Comparison of ENCODE assay signal across 12 cellular contexts in genomic region chr22:24550902-24551229, GRCh38. TPM values are rescaled to one million over a fixed set of nuclear protein-coding genes. Genes with fewer than 3 reads are reported as not detected.
DNase-seq lines count a peak whose midpoint lies in the region; ATAC-seq and TF ChIP-seq lines count a peak whose summit lies in the region.
"Had no signal": no experiment of that assay in that cellular context is flagged by ENCODE, and none has a peak within 500 bp of the region (broad histone marks: within the 10 kb centered on the region; RNA-seq: fewer than 3 reads in every experiment).

No MANE protein-coding gene starts in this region.

- POLR2A ChIA-PET in OCI-LY7 (lab: Charles Lee), result interaction anchor here (0.6 kb wide), 1 partner anchor 311 kb away, joined by 3 read pairs; no protein-coding TSS in a partner anchor

- intact Hi-C loops in heart left ventricle (cut with DNase I) (no loop called here), Right ventricle myocardium inferior (cut with DNase I) (no loop called here), OCI-LY7 (cut with micrococcal nuclease; ENCODE audit: unreplicated experiment) (no loop called here), stomach (cut with DNase I; ENCODE audit: low total_unique reads) (no loop called here), head of caudate nucleus (cut with DNase I) (loop anchor here (10.0 kb wide), 2 partner anchors 204 to 276 kb away; partner anchors contain the start of gene SPECC1L)

- TF ChIP-seq POLR2A in heart left ventricle (IDR thresholded peaks at IDR 0.05) (no peak), stomach (IDR thresholded peaks at IDR 0.05) (no peak)

- TF ChIP-seq CTCF in heart left ventricle (IDR thresholded peaks at IDR 0.05), result no peak
- TF ChIP-seq CTCF in OCI-LY7 (conservative IDR thresholded peaks at IDR 0.05; ENCODE audit: low read length), result no peak
- no peak for TF ChIP-seq CTCF in liver (IDR thresholded peaks at IDR 0.05; ENCODE audit: low read depth, low read length, missing input control)
- no peak for TF ChIP-seq CTCF in stomach (IDR thresholded peaks at IDR 0.05)

- peaks cover 0 to 63% (median 49%) of the 10 kb centered on the region in 12 donors for H3K4me1 ChIP-seq in heart left ventricle
- peaks cover 32% of the 10 kb centered on the region for H3K4me1 ChIP-seq in OCI-LY7 (ENCODE audit: insufficient read depth, low read length, poor library complexity, severe bottlenecking)
- H3K4me1 ChIP-seq in liver (ENCODE audit: control insufficient read depth in 4 of 4, insufficient read depth in 4 of 4, low read length in 3 of 4), result peaks cover 15 to 72% (median 47%) of the 10 kb centered on the region in 4 donors
- H3K4me1 ChIP-seq in stomach, result peaks cover 50 to 76% (median 62%) of the 10 kb centered on the region in 4 donors

- H3K27me3 ChIP-seq in heart left ventricle (no peaks in the 10 kb centered on the region), liver (ENCODE audit: control insufficient read depth in 4 of 4, insufficient read depth in 4 of 4, low read length in 3 of 4) (no peaks in the 10 kb centered on the region), stomach (no peaks in the 10 kb centered on the region)

- ATAC-seq in heart left ventricle (no peak), Right ventricle myocardium inferior (no peak), HG03571 (IDR thresholded peaks at IDR 0.05; ENCODE audit: unreplicated experiment) (no peak)

- H2AFZ ChIP-seq in OCI-LY7 (ENCODE audit: low read length), result no peak overlapping the region

- no peak for DNase-seq in heart left ventricle
- no peak for DNase-seq in Right ventricle myocardium inferior (ENCODE audit: missing footprints)
- DNase-seq in OCI-LY7 (ENCODE audit: low spot score), result peak; percentile 22
- DNase-seq in stomach, result no peak
- DNase-seq in head of caudate nucleus, result no peak
- no peak for DNase-seq in epidermal melanocyte (ENCODE audit: insufficient read length, low spot score)
- DNase-seq: DMS79, NCI-H2171, nucleus accumbens had no signal

- CTCF ChIA-PET in OCI-LY7 (lab: Charles Lee; ENCODE audit: unreplicated experiment), result no interaction called here

- peaks cover 5 to 45% (median 31%) of the 10 kb centered on the region in 9 donors for H3K36me3 ChIP-seq in heart left ventricle
- H3K36me3 ChIP-seq in OCI-LY7 (ENCODE audit: insufficient read depth, low read length), result peaks cover 50% of the 10 kb centered on the region
- H3K36me3 ChIP-seq in liver (ENCODE audit: control insufficient read depth in 4 of 4, insufficient read depth in 3 of 4, low read depth in 1 of 4, low read length in 3 of 4), result peaks cover 7 to 23% (median 20%) of the 10 kb centered on the region in 4 donors
- H3K36me3 ChIP-seq in stomach, result peaks cover 26 to 49% (median 43%) of the 10 kb centered on the region in 4 donors

- WGBS in heart left ventricle, 4 donors, result 66 to 79% (median 69%) methylated on average over 1 to 3 of the region's 3 CpGs
- 44% methylated on average over 3 of the region's 3 CpGs for WGBS in liver
- 53 to 78% (median 62%) methylated on average over 1 to 3 of the region's 3 CpGs for WGBS in stomach, 5 donors

- peaks cover 33% of the 10 kb centered on the region; the same call in 1 of the 2 replicates for H3K79me2 ChIP-seq in OCI-LY7 (ENCODE audit: insufficient read depth, low read depth, low read length)

- no peak for TF ChIP-seq RAD21 in liver (IDR thresholded peaks at IDR 0.05)

- H3K9me3 ChIP-seq in heart left ventricle (no peaks in the 10 kb centered on the region), OCI-LY7 (ENCODE audit: low read length) (no peaks in the 10 kb centered on the region), liver (ENCODE audit: control insufficient read depth in 4 of 4, low read length in 3 of 4) (no peaks in the 10 kb centered on the region), stomach (no peaks in the 10 kb centered on the region)

- TF ChIP-seq EP300 in stomach (IDR thresholded peaks at IDR 0.05), result no peak

- H3K27ac ChIP-seq in heart left ventricle (peak overlapping the region in 10 of 12 donors; percentile 6 to 60 (median 44)), OCI-LY7 (ENCODE audit: low read depth, low read length, poor library complexity, severe bottlenecking) (no peak overlapping the region), liver (ENCODE audit: low read depth in 1 of 2, low read length in 2 of 2) (peak overlapping the region; percentile 97), stomach (peak overlapping the region; percentile 73 to 98 (median 92))

- no peaks in the 10 kb centered on the region for H3K9me2 ChIP-seq in OCI-LY7 (ENCODE audit: insufficient read depth, low read length)

- peak overlapping the region; percentile 58 to 70 for H3K9ac ChIP-seq in liver (ENCODE audit: low read depth in 1 of 2, low read length in 2 of 2)

- no peak overlapping the region for H3K4me2 ChIP-seq in OCI-LY7 (ENCODE audit: low read length)

- H4K20me1 ChIP-seq in OCI-LY7 (ENCODE audit: insufficient read depth, low read length), result peaks cover 6% of the 10 kb centered on the region

- no TSS peak for BruUV-seq in OCI-LY7 (replicated peaks; lab: Mats Ljungman, UMichigan)

- H3K4me3 ChIP-seq in heart left ventricle (no peak overlapping the region), OCI-LY7 (ENCODE audit: low read depth, low read length, poor library complexity, severe bottlenecking) (no peak overlapping the region), liver (ENCODE audit: low read depth in 1 of 3, low read length in 3 of 3) (no peak overlapping the region), stomach (no peak overlapping the region)

TF ChIP-seq in liver, 16 proteins besides CTCF, POLR2A, EP300 and RAD21 (continues in another document):
- TF ChIP-seq FOXA2 (IDR thresholded peaks at IDR 0.05) (no peak), ATF3 (IDR thresholded peaks at IDR 0.05) (no peak)

RNA-seq across cellular contexts. Expression of gene GUCD1, which starts 4.1 kb away (rescaled TPM):
- 100 to 1,000 TPM; 147 to 487 (median 186) TPM for total RNA-seq in heart left ventricle
- polyA plus RNA-seq in heart left ventricle, result 100 to 1,000 TPM; 159 to 272 TPM
- 266 TPM for total RNA-seq in Right ventricle myocardium inferior
- total RNA-seq in OCI-LY7 (2014; rRNA removed; shearing (Covaris generic)), result 80.4 and 144 TPM in 2 replicates
- 114 and 129 TPM in 2 replicates for total RNA-seq in OCI-LY7 (2022)
- total RNA-seq in liver, result 100 to 1,000 TPM; 176 to 202 TPM
- 100 to 1,000 TPM; 118 to 182 TPM for polyA plus RNA-seq in liver
- total RNA-seq in stomach, result 100 to 1,000 TPM; 120 to 196 (median 171) TPM
- polyA plus RNA-seq in stomach, result 100 to 1,000 TPM in 2 of 3 donors, 10 to 100 TPM in 1; 87.4 to 165 (median 110) TPM

RNA-seq across cellular contexts. Expression of gene SNRPD3, which starts 4.9 kb away (rescaled TPM):
- 100 to 1,000 TPM in 2 of 9 donors, 10 to 100 TPM in 7; 64.8 to 227 (median 74.0) TPM for total RNA-seq in heart left ventricle
- 100 to 1,000 TPM in 1 of 2 donors, 10 to 100 TPM in 1; 91.1 to 146 TPM for polyA plus RNA-seq in heart left ventricle
- total RNA-seq in Right ventricle myocardium inferior, result 70.0 TPM
- total RNA-seq in OCI-LY7 (2014; rRNA removed; shearing (Covaris generic)), result 264 and 278 TPM in 2 replicates
- 153 and 166 TPM in 2 replicates for total RNA-seq in OCI-LY7 (2022)
- 100 to 1,000 TPM in 1 of 2 donors, 10 to 100 TPM in 1; 91.3 to 128 TPM for total RNA-seq in liver
- 10 to 100 TPM; 57.2 to 80.6 TPM for polyA plus RNA-seq in liver
- 100 to 1,000 TPM in 4 of 5 donors, 10 to 100 TPM in 1; 75.6 to 153 (median 121) TPM for total RNA-seq in stomach
- 100 to 1,000 TPM; 101 to 144 (median 109) TPM for polyA plus RNA-seq in stomach

RNA-seq across cellular contexts. Expression of gene LRRC75B, which starts 42.0 kb away (rescaled TPM):
- total RNA-seq in heart left ventricle (1 to 10 TPM; 3.7 to 6.5 (median 4.5) TPM), Right ventricle myocardium inferior (6.5 TPM), OCI-LY7 (2022) (not detected in 2 replicates), liver (1 to 10 TPM; 7.8 to 8.5 TPM), stomach (10 to 100 TPM in 4 of 5 donors, 1 to 10 TPM in 1; 7.2 to 31.7 (median 24.8) TPM)
- polyA plus RNA-seq in heart left ventricle (1 to 10 TPM; 2.6 to 8.0 TPM), liver (10 to 100 TPM; 10.2 to 14.3 TPM), stomach (10 to 100 TPM in 2 of 3 donors, 1 to 10 TPM in 1; 8.6 to 28.5 (median 26.1) TPM)
- not detected in 2 replicates for total RNA-seq in OCI-LY7 (2014; rRNA removed; shearing (Covaris generic))

RNA-seq across cellular contexts. Expression of gene GGT1, which starts 52.1 kb away (rescaled TPM):
- total RNA-seq in heart left ventricle (1 to 10 TPM in 6 of 9 donors, under 1 TPM in 2, not detected in 1; 0.83 to 8.2 (median 1.5) TPM), Right ventricle myocardium inferior (2.3 TPM), OCI-LY7 (2022) (4.0 and 5.1 TPM in 2 replicates), liver (100 to 1,000 TPM in 1 of 2 donors, 10 to 100 TPM in 1; 90.5 to 107 TPM), stomach (10 to 100 TPM in 3 of 5 donors, 1 to 10 TPM in 2; 5.3 to 24.3 (median 17.4) TPM)
- polyA plus RNA-seq in heart left ventricle (1 to 10 TPM in 1 of 2 donors, under 1 TPM in 1; 0.93 to 1.7 TPM), liver (100 to 1,000 TPM; 117 to 147 TPM), stomach (10 to 100 TPM; 21.5 to 87.1 (median 26.6) TPM)
- 5.8 and 14.0 TPM in 2 replicates for total RNA-seq in OCI-LY7 (2014; rRNA removed; shearing (Covaris generic))

RNA-seq across cellular contexts. Expression of gene UPB1, which starts 55.7 kb away (rescaled TPM):
- 1 to 10 TPM in 3 of 9 donors, under 1 TPM in 6; 0.35 to 1.9 (median 0.80) TPM for total RNA-seq in heart left ventricle
- polyA plus RNA-seq in heart left ventricle, result 1 to 10 TPM in 1 of 2 donors, under 1 TPM in 1; 0.24 to 1.8 TPM
- 1.3 TPM for total RNA-seq in Right ventricle myocardium inferior
- 0.13 and 0.69 TPM in 2 replicates for total RNA-seq in OCI-LY7 (2014; rRNA removed; shearing (Covaris generic))
- 0.70 and 0.85 TPM in 2 replicates for total RNA-seq in OCI-LY7 (2022)
- 10 to 100 TPM in 1 of 2 donors, 1 to 10 TPM in 1; 7.1 to 67.6 TPM for total RNA-seq in liver
- 100 to 1,000 TPM in 1 of 2 donors, 10 to 100 TPM in 1; 50.0 to 115 TPM for polyA plus RNA-seq in liver
- under 1 TPM in 1 of 5 donors, not detected in 4; 0.73 TPM for total RNA-seq in stomach
- under 1 TPM in 1 of 3 donors, not detected in 2; 0.35 TPM for polyA plus RNA-seq in stomach
- total RNA-seq: SK-MEL-5 had no signal
